ENCODE assay signal across 26 cellular contexts in genomic region chr11:64580387-64580786, GRCh38. TPM values are rescaled to one million over a fixed set of nuclear protein-coding genes. Genes with fewer than 3 reads are reported as not detected.
A peak's percentile ranks its signal among the peaks of the same experiment; 100 is the strongest.
DNase-seq lines count a peak whose midpoint lies in the region; ATAC-seq and TF ChIP-seq lines count a peak whose summit lies in the region.
"Had no signal": no experiment of that assay in that cellular context is flagged by ENCODE, and none has a peak within 500 bp of the region (broad histone marks: within the 10 kb centered on the region; RNA-seq: fewer than 3 reads in every experiment).

No MANE protein-coding gene starts in this region.

- peak; percentile 53 for DNase-seq in natural killer cell treated with Interleukin-12 subunit alpha and Interleukin-12 subunit beta and Interleukin-15 and Interleukin-18, amount 100 ng/mL, for 72 hours (ENCODE audit: low spot score)
- DNase-seq in natural killer cell (no peak), fibroblast of the aortic adventitia (ENCODE audit: low read depth) (peak; percentile 56), H9 (no peak), EL (no peak), HEK293T (ENCODE audit: extremely low spot score) (no peak)
- no peak for DNase-seq in activated naive CD4-positive, alpha-beta T cell treated with anti-CD3 and anti-CD28 coated beads, Interleukin-2, amount 10 ng/mL, durations not matched to agents 7 days and 5 days
- DNase-seq: activated CD8-positive, alpha-beta memory T cell treated with anti-CD3 and anti-CD28 coated beads for 24 hours; activated naive CD4-positive, alpha-beta T cell treated with anti-CD3 and anti-CD28 coated beads, Interleukin-2, amount 50 U/mL, for 16 hours; activated T-cell treated with anti-CD3 and anti-CD28 coated beads, Interleukin-2, amount 50 U/mL, for 24 hours; central memory CD4-positive, alpha-beta T cell; DND-41; Karpas-422; NCI-H1092; NCI-H187; NCI-H2171 treated with DMSO at 0.1 percent for 48 hours; NCI-H524 treated with DMSO at 0.1 percent for 48 hours; stimulated activated CD4-positive, alpha-beta T cell treated with anti-CD3 and anti-CD28 coated beads, Interleukin-2, amount 100 ng/mL, for 24 hours had no signal

- H3K18ac ChIP-seq in H9 (ENCODE audit: insufficient read length, low read depth, low read length) = no peak overlapping the region

- H2BK5ac ChIP-seq in H9 (ENCODE audit: insufficient read length, low read length) = no peak overlapping the region

- no peaks in the 10 kb centered on the region for H3K4me1 ChIP-seq in H9 (ENCODE audit: insufficient read depth, low read length)
- H3K4me1 ChIP-seq: prostate gland had no signal

- no peak overlapping the region for H4K5ac ChIP-seq in H9 (ENCODE audit: insufficient read length, low read depth, low read length)

- no peak overlapping the region for H3K4me3 Mint-ChIP-seq in natural killer cell treated with Interleukin-12 subunit alpha and Interleukin-12 subunit beta and Interleukin-15 and Interleukin-18, amount 100 ng/mL, for 72 hours
- no peak overlapping the region for H3K4me3 Mint-ChIP-seq in natural killer cell
- H3K4me3 Mint-ChIP-seq in nephron = no peak overlapping the region
- no peak overlapping the region for H3K4me3 Mint-ChIP-seq in H9
- H3K4me3 Mint-ChIP-seq in activated naive CD4-positive, alpha-beta T cell treated with anti-CD3 and anti-CD28 coated beads, Interleukin-2, amount 10 ng/mL, durations not matched to agents 7 days and 5 days = no peak overlapping the region
- H3K4me3 Mint-ChIP-seq: activated T-cell treated with anti-CD3 and anti-CD28 coated beads, Interleukin-2, amount 50 U/mL, for 24 hours; T-helper 1 cell treated with Interleukin-12 subunit alpha and Interleukin-12 subunit beta and Interleukin-4 antibody, amounts not matched to agents 30 μg/mL and 1 μg/mL, for 36 hours had no signal

- H2AFZ ChIP-seq in H9 (ENCODE audit: low read length) = no peak overlapping the region

- WGBS in H9 (ENCODE audit: extremely low coverage, insufficient read length, low lambda C conversion rate) = no CpG with 5 or more reads among the region's 6 CpGs

- POLR2A ChIA-PET in HEK293T (lab: Yijun Ruan, JAX) = interaction anchor here (1.0 kb wide), 1 partner anchor 9 kb away, joined by 3 read pairs; no protein-coding TSS in a partner anchor

- H2BK20ac ChIP-seq in H9 (ENCODE audit: low read depth, low read length, poor library complexity, severe bottlenecking) = no peak overlapping the region

- H3K4me1 Mint-ChIP-seq in natural killer cell treated with Interleukin-12 subunit alpha and Interleukin-12 subunit beta and Interleukin-15 and Interleukin-18, amount 100 ng/mL, for 72 hours (ENCODE audit: low read depth in 2 of 2) = no peaks in the 10 kb centered on the region
- H3K4me1 Mint-ChIP-seq in natural killer cell (no peaks in the 10 kb centered on the region), nephron (peaks cover 12% of the 10 kb centered on the region), H9 (peaks cover 0 to 4% of the 10 kb centered on the region in 2 experiments; a peak in 2 of 4 replicates)
- no peaks in the 10 kb centered on the region for H3K4me1 Mint-ChIP-seq in activated naive CD4-positive, alpha-beta T cell treated with anti-CD3 and anti-CD28 coated beads, Interleukin-2, amount 10 ng/mL, durations not matched to agents 7 days and 5 days

- H3K27ac ChIP-seq in H9 (ENCODE audit: insufficient read length, low read depth, low read length) = no peak overlapping the region
- H3K27ac ChIP-seq: prostate gland, SK-N-MC, skin epidermis had no signal

- peaks cover 0 to 16% of the 10 kb centered on the region in 2 donors for H3K27me3 Mint-ChIP-seq in natural killer cell treated with Interleukin-12 subunit alpha and Interleukin-12 subunit beta and Interleukin-15 and Interleukin-18, amount 100 ng/mL, for 72 hours
- H3K27me3 Mint-ChIP-seq in natural killer cell (ENCODE audit: low read depth in 2 of 2) (peaks cover 0 to 11% of the 10 kb centered on the region in 2 donors), nephron (ENCODE audit: low read depth) (peaks cover 21% of the 10 kb centered on the region), H9 (ENCODE audit: low read depth) (peaks cover 39% of the 10 kb centered on the region)
- H3K27me3 Mint-ChIP-seq in activated naive CD4-positive, alpha-beta T cell treated with anti-CD3 and anti-CD28 coated beads, Interleukin-2, amount 10 ng/mL, durations not matched to agents 7 days and 5 days = peaks cover 17% of the 10 kb centered on the region

- H4K8ac ChIP-seq in H9 (replicated peaks; ENCODE audit: insufficient read length, low read depth, low read length) = no peak overlapping the region

- no peak overlapping the region for H3K4me3 ChIP-seq in fibroblast of the aortic adventitia (ENCODE audit: low read depth, low read length)
- H3K4me3 ChIP-seq: GM12878, prostate gland, SK-N-MC, skin epidermis had no signal

- intact Hi-C loops in natural killer cell (cut with micrococcal nuclease) = no loop called here

- no peak overlapping the region for H2BK12ac ChIP-seq in H9 (ENCODE audit: insufficient read length, low read depth, low read length)

- no peak overlapping the region for H3K23ac ChIP-seq in H9 (ENCODE audit: insufficient read length, low read depth, low read length)

- no peaks in the 10 kb centered on the region for H3K9me3 ChIP-seq in H9 (ENCODE audit: control insufficient read depth, low read depth, low read length)
- H3K9me3 ChIP-seq: prostate gland had no signal

- no peak overlapping the region for H2AK5ac ChIP-seq in H9 (ENCODE audit: insufficient read length, low read length)

- no peak overlapping the region for H3K56ac ChIP-seq in H9 (ENCODE audit: insufficient read length, low read depth, low read length)

- no peak overlapping the region for H4K91ac ChIP-seq in H9 (ENCODE audit: insufficient read length, low read depth, low read length)

- no peaks in the 10 kb centered on the region for H3K36me3 Mint-ChIP-seq in natural killer cell treated with Interleukin-12 subunit alpha and Interleukin-12 subunit beta and Interleukin-15 and Interleukin-18, amount 100 ng/mL, for 72 hours
- H3K36me3 Mint-ChIP-seq in natural killer cell (no peaks in the 10 kb centered on the region), nephron (ENCODE audit: low read depth) (no peaks in the 10 kb centered on the region), H9 (ENCODE audit: insufficient read depth in 1 of 3, low read depth in 3 of 3) (no peaks in the 10 kb centered on the region)
- H3K36me3 Mint-ChIP-seq in activated naive CD4-positive, alpha-beta T cell treated with anti-CD3 and anti-CD28 coated beads, Interleukin-2, amount 10 ng/mL, durations not matched to agents 7 days and 5 days = no peaks in the 10 kb centered on the region

- CTCF ChIA-PET in activated naive CD4-positive, alpha-beta T cell treated with anti-CD3 and anti-CD28 coated beads, Interleukin-2, amount 10 ng/mL, durations not matched to agents 7 days and 5 days (lab: Charles Lee) = interaction anchor here (1.1 kb wide), 1 partner anchor 131 kb away, joined by 3 read pairs; no protein-coding TSS in a partner anchor
- CTCF ChIA-PET in HEK293T (lab: Yijun Ruan, JAX) = no interaction called here

- H3K9ac ChIP-seq in H9 (ENCODE audit: extremely low read depth, insufficient read length, low read length) = no peak overlapping the region

- H3K4me2 ChIP-seq in H9 (ENCODE audit: insufficient read depth, insufficient read length, low read length) = no peak overlapping the region

- H3K79me2 ChIP-seq in H9 (ENCODE audit: insufficient read depth, low read length) = no peaks in the 10 kb centered on the region

- TF ChIP-seq CTCF in natural killer cell (IDR thresholded peaks at IDR 0.05) (no peak), fibroblast of the aortic adventitia (IDR thresholded peaks at IDR 0.05; ENCODE audit: insufficient read depth, low read length) (no peak), nephron (IDR thresholded peaks at IDR 0.05; ENCODE audit: unreplicated experiment in 3 of 3) (no peak), H9 (conservative IDR thresholded peaks at IDR 0.05) (no peak)

- H3K4ac ChIP-seq in H9 (ENCODE audit: low read depth, low read length) = no peak overlapping the region

- H3K23me2 ChIP-seq in H9 (ENCODE audit: insufficient read length, low read depth, low read length, poor library complexity, severe bottlenecking) = no peaks in the 10 kb centered on the region

- no peak for ATAC-seq in natural killer cell treated with Interleukin-12 subunit alpha and Interleukin-12 subunit beta and Interleukin-15 and Interleukin-18, amount 100 ng/mL, for 72 hours
- no peak for ATAC-seq in natural killer cell
- ATAC-seq: GM12878 had no signal

- H2BK120ac ChIP-seq in H9 (ENCODE audit: low read depth, low read length, poor library complexity, severe bottlenecking) = no peak overlapping the region

- H3K14ac ChIP-seq in H9 (ENCODE audit: insufficient read depth, low read length) = no peak overlapping the region

- no peaks in the 10 kb centered on the region for H3K9me3 Mint-ChIP-seq in natural killer cell treated with Interleukin-12 subunit alpha and Interleukin-12 subunit beta and Interleukin-15 and Interleukin-18, amount 100 ng/mL, for 72 hours
- H3K9me3 Mint-ChIP-seq in natural killer cell = no peaks in the 10 kb centered on the region
- no peaks in the 10 kb centered on the region for H3K9me3 Mint-ChIP-seq in nephron
- peaks cover 0 to 2% of the 10 kb centered on the region in 2 experiments; a peak in 1 of 5 replicates for H3K9me3 Mint-ChIP-seq in H9
- H3K9me3 Mint-ChIP-seq in activated naive CD4-positive, alpha-beta T cell treated with anti-CD3 and anti-CD28 coated beads, Interleukin-2, amount 10 ng/mL, durations not matched to agents 7 days and 5 days = no peaks in the 10 kb centered on the region
- H3K9me3 Mint-ChIP-seq: activated T-cell treated with anti-CD3 and anti-CD28 coated beads, Interleukin-2, amount 50 U/mL, for 24 hours; T-helper 1 cell treated with Interleukin-12 subunit alpha and Interleukin-12 subunit beta and Interleukin-4 antibody, amounts not matched to agents 30 μg/mL and 1 μg/mL, for 36 hours had no signal

- H2BK15ac ChIP-seq in H9 (ENCODE audit: low read depth, low read length) = no peak overlapping the region

- H3K79me1 ChIP-seq in H9 (ENCODE audit: insufficient read depth, low read depth, low read length, poor library complexity, severe bottlenecking) = no peaks in the 10 kb centered on the region

- no peak overlapping the region for H3K27ac Mint-ChIP-seq in natural killer cell treated with Interleukin-12 subunit alpha and Interleukin-12 subunit beta and Interleukin-15 and Interleukin-18, amount 100 ng/mL, for 72 hours
- H3K27ac Mint-ChIP-seq in natural killer cell (no peak overlapping the region), nephron (peak overlapping the region in 2 of 3 experiments; percentile 84 to 88), H9 (no peak overlapping the region)
- no peak overlapping the region for H3K27ac Mint-ChIP-seq in activated naive CD4-positive, alpha-beta T cell treated with anti-CD3 and anti-CD28 coated beads, Interleukin-2, amount 10 ng/mL, durations not matched to agents 7 days and 5 days
- H3K27ac Mint-ChIP-seq: activated T-cell treated with anti-CD3 and anti-CD28 coated beads, Interleukin-2, amount 50 U/mL, for 24 hours; T-helper 1 cell treated with Interleukin-12 subunit alpha and Interleukin-12 subunit beta and Interleukin-4 antibody, amounts not matched to agents 30 μg/mL and 1 μg/mL, for 36 hours had no signal

- H4K20me1 ChIP-seq in H9 (ENCODE audit: control insufficient read depth, insufficient read depth, insufficient read length) = no peaks in the 10 kb centered on the region

- no peak overlapping the region for H3T11ph ChIP-seq in H9 (ENCODE audit: low read length)

- no peaks in the 10 kb centered on the region; the same call in 1 of the 2 replicates for H3K27me3 ChIP-seq in H9 (ENCODE audit: insufficient read depth, low read length)

RNA-seq across cellular contexts. Expression of gene SLC22A12, which starts 10.6 kb away (rescaled TPM):
- total RNA-seq in natural killer cell treated with Interleukin-12 subunit alpha and Interleukin-12 subunit beta and Interleukin-15 and Interleukin-18, amount 100 ng/mL, for 72 hours = not detected
- total RNA-seq in natural killer cell (not detected), fibroblast of the aortic adventitia (ENCODE audit: low replicate concordance) (not detected in 2 replicates), H9 (2021) (not detected in 2 replicates)
- total RNA-seq: GM12878, prostate gland, subcutaneous adipose tissue, ureter had no signal

RNA-seq across cellular contexts. Expression of gene SLC22A11, which starts 24.6 kb away (rescaled TPM):
- not detected for total RNA-seq in natural killer cell treated with Interleukin-12 subunit alpha and Interleukin-12 subunit beta and Interleukin-15 and Interleukin-18, amount 100 ng/mL, for 72 hours
- total RNA-seq in natural killer cell (not detected), fibroblast of the aortic adventitia (ENCODE audit: low replicate concordance) (not detected in 2 replicates), H9 (2021) (not detected in 2 replicates)
- total RNA-seq: GM12878, prostate gland, subcutaneous adipose tissue had no signal

Comparison
In these comparisons a context has a peak if more than half of its experiments do, and no peak if none do; other contexts are left out.
1. DNase-seq: peak in natural killer cell treated with Interleukin-12 subunit alpha and Interleukin-12 subunit beta and Interleukin-15 and Interleukin-18, amount 100 ng/mL, for 72 hours (single experiment) and fibroblast of the aortic adventitia (single experiment); none in natural killer cell (single experiment), H9 (single experiment), EL (single experiment), activated naive CD4-positive, alpha-beta T cell treated with anti-CD3 and anti-CD28 coated beads, Interleukin-2, amount 10 ng/mL, durations not matched to agents 7 days and 5 days (single experiment) and HEK293T (single experiment).
2. H3K27ac Mint-ChIP-seq: peak in nephron (2 of 3); none in natural killer cell treated with Interleukin-12 subunit alpha and Interleukin-12 subunit beta and Interleukin-15 and Interleukin-18, amount 100 ng/mL, for 72 hours (0 of 2), natural killer cell (0 of 2), H9 (0 of 3) and activated naive CD4-positive, alpha-beta T cell treated with anti-CD3 and anti-CD28 coated beads, Interleukin-2, amount 10 ng/mL, durations not matched to agents 7 days and 5 days (single experiment).